ENCODE assay signal across 16 cellular contexts in the genomic region with DNA sequence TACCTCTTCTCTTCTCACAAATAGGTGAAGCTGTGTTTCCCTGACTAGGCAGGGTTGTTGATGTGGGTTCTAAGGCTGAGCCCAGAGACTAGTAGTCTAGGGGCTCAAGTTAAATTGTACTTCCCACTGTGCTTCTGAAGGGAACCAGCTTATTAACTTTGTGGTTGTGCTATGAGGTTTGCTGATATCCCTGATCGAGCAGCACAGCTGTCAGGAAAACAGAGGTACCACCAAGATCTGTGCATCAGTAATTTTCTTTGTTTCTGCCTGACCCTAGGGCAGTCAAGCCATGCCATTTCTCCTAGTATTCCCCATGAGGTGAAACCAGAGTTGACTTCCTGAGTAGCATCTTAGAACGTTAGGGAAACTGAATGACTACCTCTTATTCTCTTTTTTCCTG.
DNase-seq lines count a peak whose midpoint lies in the region; ATAC-seq and TF ChIP-seq lines count a peak whose summit lies in the region.
"Had no signal": no experiment of that assay in that cellular context is flagged by ENCODE, and none has a peak within 500 bp of the region (broad histone marks: within the 10 kb centered on the region; RNA-seq: fewer than 3 reads in every experiment).

No MANE protein-coding gene starts in this region.

- no peak for ATAC-seq in GM19351 (IDR thresholded peaks at IDR 0.05; ENCODE audit: unreplicated experiment)
- no peak for ATAC-seq in GM21723 (IDR thresholded peaks at IDR 0.05; ENCODE audit: unreplicated experiment)

- peak overlapping the region; percentile 72 for H3K27ac ChIP-seq in VCaP

- TF ChIP-seq CTCF in VCaP (conservative IDR thresholded peaks at IDR 0.05) = no peak
- no peak for TF ChIP-seq CTCF in kidney epithelial cell (IDR thresholded peaks at IDR 0.05; ENCODE audit: insufficient read depth, low read length, poor library complexity, severe bottlenecking)

- H3K27me3 ChIP-seq in kidney epithelial cell (ENCODE audit: control insufficient read depth, insufficient read depth, low read length) = no peaks in the 10 kb centered on the region

- H3K4me3 ChIP-seq in kidney epithelial cell (ENCODE audit: low read depth, low read length) = no peak overlapping the region
- H3K4me3 ChIP-seq: HAP-1 had no signal

- no peaks in the 10 kb centered on the region for H3K36me3 ChIP-seq in kidney epithelial cell (ENCODE audit: control insufficient read depth, insufficient read depth, low read length)
- H3K36me3 ChIP-seq: HAP-1 had no signal

- DNase-seq in LHCN-M2 (ENCODE audit: low read depth) = peak; percentile 32
- DNase-seq in kidney epithelial cell (ENCODE audit: low read depth) = peak; percentile 12
- DNase-seq in renal cortical epithelial cell (ENCODE audit: low read depth) = peak; percentile 73
- DNase-seq in NCI-H774 (lab: John Stamatoyannopoulos, UW) = no peak
- DNase-seq in DMS 273 (lab: John Stamatoyannopoulos, UW; ENCODE audit: unreplicated experiment) = no peak
- DNase-seq: C1 segment of cervical spinal cord; Caco-2; CD4-positive, CD25-positive, alpha-beta regulatory T cell; CD8-positive, alpha-beta memory T cell; DMS153; DMS79; GDM1 had no signal

Comparison
In these comparisons a context has a peak if more than half of its experiments do, and no peak if none do; other contexts are left out.
1. DNase-seq: peak in LHCN-M2 (single experiment), kidney epithelial cell (single experiment) and renal cortical epithelial cell (single experiment); none in NCI-H774 (single experiment) and DMS 273 (single experiment).